In the genomic region with DNA sequence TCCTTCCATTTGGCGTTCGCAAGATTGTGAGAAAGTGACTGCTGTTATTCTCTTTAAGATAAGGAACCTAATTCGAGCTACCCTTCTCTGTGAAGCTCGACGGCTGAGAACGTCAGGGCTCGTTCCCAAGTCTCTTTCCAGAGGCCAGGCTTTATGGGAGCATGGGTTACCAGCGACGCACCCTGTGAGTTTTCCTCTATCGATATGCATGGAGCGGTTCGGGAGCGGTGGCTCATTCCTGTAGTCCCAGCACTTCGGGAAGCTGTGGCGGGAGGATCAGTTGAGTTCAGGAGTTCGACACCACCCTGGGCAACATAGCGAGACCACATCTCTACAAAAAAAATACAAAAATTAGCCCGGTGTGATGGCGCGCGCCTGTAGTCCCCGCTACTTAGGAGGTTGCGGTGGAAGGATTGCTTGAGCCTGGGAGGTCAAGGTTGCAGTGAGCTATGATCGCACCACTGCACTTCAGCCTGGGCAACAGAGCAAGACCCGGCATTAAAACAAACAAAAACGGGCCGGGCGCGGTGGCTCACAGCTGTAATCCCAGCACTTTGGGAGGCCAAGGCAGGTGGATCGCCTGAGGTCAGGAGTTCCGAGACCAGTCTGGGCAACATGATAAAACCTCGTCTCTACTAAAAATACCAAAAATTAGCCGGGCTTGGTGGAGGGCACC, we compare ENCODE assay signal across 8 cellular contexts. TPM values are rescaled to one million over a fixed set of nuclear protein-coding genes. Genes with fewer than 3 reads are reported as not detected.
A peak's percentile ranks its signal among the peaks of the same experiment; 100 is the strongest.
DNase-seq lines count a peak whose midpoint lies in the region; ATAC-seq and TF ChIP-seq lines count a peak whose summit lies in the region.

No MANE protein-coding gene starts in this region.

- peaks cover 3 to 93% (median 71%) of the 10 kb centered on the region in 11 donors for H3K9me3 Mint-ChIP-seq in naive thymus-derived CD4-positive, alpha-beta T cell

- H3K36me3 Mint-ChIP-seq in naive thymus-derived CD4-positive, alpha-beta T cell = peaks cover 32 to 85% (median 75%) of the 10 kb centered on the region in 5 donors

- H3K4me3 ChIP-seq in BE2C (ENCODE audit: low read depth, low read length) (peak overlapping the region; percentile 84), MM.1S (ENCODE audit: low read length) (peak overlapping the region; percentile 22; the same call in 1 of the 2 replicates), endocrine pancreas (ENCODE audit: control insufficient read depth, insufficient read depth, low read length) (peak overlapping the region; percentile 78)
- peak overlapping the region; percentile 91 for H3K4me3 ChIP-seq in naive thymus-derived CD4-positive, alpha-beta T cell (ENCODE audit: low read length)

- H3K27ac ChIP-seq in MM.1S (ENCODE audit: low read length) = no peak overlapping the region
- H3K27ac ChIP-seq in naive thymus-derived CD4-positive, alpha-beta T cell (ENCODE audit: low read depth, low read length) = peak overlapping the region; percentile 90

- no peak for ATAC-seq in naive thymus-derived CD4-positive, alpha-beta T cell
- ATAC-seq in HG03095 (IDR thresholded peaks at IDR 0.05; ENCODE audit: unreplicated experiment) (no peak), HG02840 (IDR thresholded peaks at IDR 0.05; ENCODE audit: low FRiP score, unreplicated experiment) (no peak)

- H3K4me2 ChIP-seq in MM.1S (ENCODE audit: low read depth, low read length) = peak overlapping the region; percentile 18; the same call in 1 of the 2 replicates

- no peaks in the 10 kb centered on the region for H4K20me1 ChIP-seq in MM.1S (ENCODE audit: insufficient read depth, low read length)

- H3K36me3 ChIP-seq in BE2C (peaks cover 40% of the 10 kb centered on the region), MM.1S (replicated peaks; ENCODE audit: insufficient read depth, low read length) (no peaks in the 10 kb centered on the region), endocrine pancreas (ENCODE audit: control insufficient read depth, insufficient read depth, low read length) (peaks cover 34% of the 10 kb centered on the region)
- H3K36me3 ChIP-seq in naive thymus-derived CD4-positive, alpha-beta T cell (ENCODE audit: control insufficient read depth in 2 of 3, insufficient read depth in 3 of 3, low read length in 3 of 3) = peaks cover 0 to 54% (median 9%) of the 10 kb centered on the region in 3 experiments

- H3K4me3 Mint-ChIP-seq in naive thymus-derived CD4-positive, alpha-beta T cell = peak overlapping the region; percentile 80 to 90 (median 86)

- no peaks in the 10 kb centered on the region for H3K27me3 Mint-ChIP-seq in naive thymus-derived CD4-positive, alpha-beta T cell

- H3K27me3 ChIP-seq in BE2C = no peaks in the 10 kb centered on the region
- H3K27me3 ChIP-seq in MM.1S (replicated peaks; ENCODE audit: insufficient read depth, low read length) = no peaks in the 10 kb centered on the region
- no peaks in the 10 kb centered on the region for H3K27me3 ChIP-seq in endocrine pancreas (ENCODE audit: control insufficient read depth, insufficient read depth, low read length)
- H3K27me3 ChIP-seq in naive thymus-derived CD4-positive, alpha-beta T cell (ENCODE audit: control insufficient read depth in 2 of 2, insufficient read depth in 2 of 2, low read length in 2 of 2) = no peaks in the 10 kb centered on the region

- H3K9ac ChIP-seq in MM.1S (ENCODE audit: low read length) (no peak overlapping the region), endocrine pancreas (ENCODE audit: control insufficient read depth, insufficient read depth, low read length) (peak overlapping the region; percentile 71)

- no peaks in the 10 kb centered on the region for H3F3A ChIP-seq in MM.1S (ENCODE audit: insufficient read depth, low read length)

- peaks cover 15 to 38% (median 27%) of the 10 kb centered on the region in 7 donors for H3K4me1 Mint-ChIP-seq in naive thymus-derived CD4-positive, alpha-beta T cell

- CTCF ChIA-PET in naive thymus-derived CD4-positive, alpha-beta T cell (lab: Charles Lee) = no interaction called here

- DNase-seq in BE2C (no peak), MM.1S (no peak), NCI-H187 treated with DMSO at 0.1 percent for 48 hours (lab: John Stamatoyannopoulos, UW) (no peak), SKM-1 treated with dmso at 0.1 percent for 144 hours (lab: John Stamatoyannopoulos, UW; ENCODE audit: unreplicated experiment) (no peak)
- DNase-seq in naive thymus-derived CD4-positive, alpha-beta T cell = peak in 1 of 9 donors; percentile 2

- H3K4me1 ChIP-seq in BE2C = no peaks in the 10 kb centered on the region
- H3K4me1 ChIP-seq in MM.1S (ENCODE audit: low read length) = no peaks in the 10 kb centered on the region
- H3K4me1 ChIP-seq in endocrine pancreas (ENCODE audit: control insufficient read depth, insufficient read depth, low read length) = no peaks in the 10 kb centered on the region
- peaks cover 14 to 18% of the 10 kb centered on the region in 2 donors for H3K4me1 ChIP-seq in naive thymus-derived CD4-positive, alpha-beta T cell (ENCODE audit: control insufficient read depth in 2 of 2, insufficient read depth in 2 of 2, low read length in 2 of 2)

- no peaks in the 10 kb centered on the region for H3K9me2 ChIP-seq in MM.1S (replicated peaks; ENCODE audit: insufficient read depth, low read length)

- intact Hi-C loops in naive thymus-derived CD4-positive, alpha-beta T cell (cut with micrococcal nuclease) = loop anchor here (2.0 to 5.0 kb wide), 4 partner anchors 149 to 1688 kb away; a partner anchor contains a TSS

- H3K79me2 ChIP-seq in MM.1S (ENCODE audit: low read length) = no peaks in the 10 kb centered on the region

- H3K9me3 ChIP-seq in BE2C (peaks cover 4% of the 10 kb centered on the region; the same call in 1 of the 2 replicates), MM.1S (replicated peaks; ENCODE audit: insufficient read depth, low read length) (no peaks in the 10 kb centered on the region), endocrine pancreas (ENCODE audit: control insufficient read depth, low read length) (peaks cover 5% of the 10 kb centered on the region)
- H3K9me3 ChIP-seq in naive thymus-derived CD4-positive, alpha-beta T cell (ENCODE audit: control insufficient read depth in 2 of 3, low read length in 3 of 3) = peaks cover 0 to 67% (median 39%) of the 10 kb centered on the region in 3 experiments

- no peak for TF ChIP-seq CTCF in BE2C (IDR thresholded peaks at IDR 0.05; ENCODE audit: low read depth, low read length)
- no peak for TF ChIP-seq CTCF in MM.1S (IDR thresholded peaks at IDR 0.05; ENCODE audit: low read length)

- H3K27ac Mint-ChIP-seq in naive thymus-derived CD4-positive, alpha-beta T cell = peak overlapping the region; percentile 36 to 91 (median 81)

- POLR2A ChIA-PET in naive thymus-derived CD4-positive, alpha-beta T cell (lab: Charles Lee) = interaction anchor here (0.6 to 2.9 kb wide), 25 partner anchors 8 to 763 kb away, joined by 3 to 17 read pairs (median 3); a partner anchor contains a TSS

- H2AFZ ChIP-seq in MM.1S (ENCODE audit: low read length) = peak overlapping the region; percentile 23; the same call in 1 of the 2 replicates

RNA-seq across cellular contexts. Expression of a gene that starts 0.7 kb away (rescaled TPM):
- polyA plus RNA-seq in BE2C (2012; ENCODE audit: insufficient read depth, insufficient read length, low read depth) = 8.2 TPM
- 10 to 100 TPM; 11.9 to 37.5 (median 15.3) TPM for total RNA-seq in naive thymus-derived CD4-positive, alpha-beta T cell
- polyA plus RNA-seq in naive thymus-derived CD4-positive, alpha-beta T cell = 10 to 100 TPM in 1 of 2 donors, 1 to 10 TPM in 1; 9.4 to 11.3 TPM

RNA-seq across cellular contexts. Expression of a gene that starts 29.0 kb away (rescaled TPM):
- 0.65 TPM for polyA plus RNA-seq in BE2C (2012; ENCODE audit: insufficient read depth, insufficient read length, low read depth)
- 1 to 10 TPM in 3 of 5 experiments, under 1 TPM in 1, not detected in 1; 0.44 to 2.0 (median 1.5) TPM for total RNA-seq in naive thymus-derived CD4-positive, alpha-beta T cell
- not detected for polyA plus RNA-seq in naive thymus-derived CD4-positive, alpha-beta T cell

RNA-seq across cellular contexts. Expression of a gene that starts 30.5 kb away (rescaled TPM):
- polyA plus RNA-seq in BE2C (2012; ENCODE audit: insufficient read depth, insufficient read length, low read depth) = 0.94 TPM
- total RNA-seq in naive thymus-derived CD4-positive, alpha-beta T cell = not detected
- not detected for polyA plus RNA-seq in naive thymus-derived CD4-positive, alpha-beta T cell

RNA-seq across cellular contexts. Expression of a gene that starts 55.8 kb away (rescaled TPM):
- 3.6 TPM for polyA plus RNA-seq in BE2C (2012; ENCODE audit: insufficient read depth, insufficient read length, low read depth)
- 10 to 100 TPM in 3 of 5 experiments, 1 to 10 TPM in 2; 5.2 to 13.8 (median 11.8) TPM for total RNA-seq in naive thymus-derived CD4-positive, alpha-beta T cell
- polyA plus RNA-seq in naive thymus-derived CD4-positive, alpha-beta T cell = 1 to 10 TPM; 4.0 to 6.1 TPM

RNA-seq across cellular contexts. Expression of a gene that starts 55.8 kb away (rescaled TPM):
- 2.7 TPM for polyA plus RNA-seq in BE2C (2012; ENCODE audit: insufficient read depth, insufficient read length, low read depth)
- 1 to 10 TPM in 4 of 5 experiments, under 1 TPM in 1; 0.07 to 2.9 (median 2.5) TPM for total RNA-seq in naive thymus-derived CD4-positive, alpha-beta T cell
- polyA plus RNA-seq in naive thymus-derived CD4-positive, alpha-beta T cell = 1 to 10 TPM; 1.8 to 3.3 TPM

Comparison
In these comparisons a context has a peak if more than half of its experiments do, and no peak if none do; other contexts are left out.
1. H3K4me3 ChIP-seq: peak in every context shown above with its lines; median percentile 91 in naive thymus-derived CD4-positive, alpha-beta T cell; 84 in BE2C; 78 in endocrine pancreas; 22 in MM.1S.